Comparison of ENCODE assay signal across 20 cellular contexts in the genomic region with DNA sequence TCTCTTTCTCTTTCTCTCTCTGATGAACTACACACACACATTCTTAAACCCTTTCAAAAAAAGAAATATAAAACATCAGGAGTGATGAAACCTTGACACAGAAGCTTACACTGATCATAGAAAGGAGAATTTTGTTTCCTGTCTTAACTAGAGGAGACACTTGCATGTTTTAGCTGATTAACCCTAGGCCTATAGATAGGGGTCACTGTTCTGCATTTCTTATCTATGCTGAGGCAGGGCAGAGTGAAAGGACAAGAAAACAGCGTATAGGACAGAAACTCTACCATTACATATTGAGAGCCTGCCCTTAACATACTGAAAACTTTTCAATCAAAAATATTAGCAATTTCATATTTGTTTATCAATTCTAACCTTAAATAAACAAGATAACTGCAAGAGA.
A peak's percentile ranks its signal among the peaks of the same experiment; 100 is the strongest.
DNase-seq lines count a peak whose midpoint lies in the region; ATAC-seq, FAIRE-seq and TF ChIP-seq lines count a peak whose summit lies in the region.
"Had no signal": no experiment of that assay in that cellular context is flagged by ENCODE, and none has a peak within 500 bp of the region (broad histone marks: within the 10 kb centered on the region; RNA-seq: fewer than 3 reads in every experiment).

No MANE protein-coding gene starts in this region.

- no peaks in the 10 kb centered on the region for H3K36me3 Mint-ChIP-seq in CD4-positive, alpha-beta T cell (ENCODE audit: low read depth)
- H3K36me3 Mint-ChIP-seq: activated naive CD8-positive, alpha-beta T cell treated with anti-CD3 and anti-CD28 coated beads for 36 hours had no signal

- no peak overlapping the region for H3K23ac ChIP-seq in mesendoderm (ENCODE audit: low read length)

- H3K36me3 ChIP-seq in GM12878 (ENCODE audit: control insufficient read depth in 2 of 2, insufficient read depth in 2 of 2, low read length in 1 of 2), result no peaks in the 10 kb centered on the region
- H3K36me3 ChIP-seq in mesendoderm (ENCODE audit: control insufficient read depth, insufficient read depth, low read length), result no peaks in the 10 kb centered on the region
- no peaks in the 10 kb centered on the region for H3K36me3 ChIP-seq in left lung
- H3K36me3 ChIP-seq in small intestine (ENCODE audit: control insufficient read depth in 2 of 2, insufficient read depth in 2 of 2, low read length in 2 of 2), result no peaks in the 10 kb centered on the region
- H3K36me3 ChIP-seq: neutrophil, vagina had no signal

- CTCF ChIA-PET in GM12878 (lab: Yijun Ruan, JAX), result interaction anchor here (0.6 to 1.8 kb wide), 3 partner anchors 11 to 501 kb away, joined by 3 to 6 read pairs (median 3); no protein-coding TSS in a partner anchor
- CTCF ChIA-PET in CD4-positive, alpha-beta T cell (lab: Charles Lee), result no interaction called here

- H3K9me3 ChIP-seq in GM12878 (replicated peaks; ENCODE audit: control insufficient read depth, insufficient read depth, low read length) (no peaks in the 10 kb centered on the region), left lung (no peaks in the 10 kb centered on the region), small intestine (ENCODE audit: control insufficient read depth, low read depth) (no peaks in the 10 kb centered on the region)
- no peaks in the 10 kb centered on the region for H3K9me3 ChIP-seq in CD4-positive, alpha-beta T cell (ENCODE audit: control insufficient read depth, low read length)
- H3K9me3 ChIP-seq: neutrophil, vagina had no signal

- no peaks in the 10 kb centered on the region for H4K20me1 ChIP-seq in GM12878 (ENCODE audit: control insufficient read depth, insufficient read depth)

- H3K27me3 ChIP-seq in GM12878 (replicated peaks in 1 of 2; ENCODE audit: control insufficient read depth in 2 of 2, insufficient read depth in 2 of 2, low read length in 1 of 2) (no peaks in the 10 kb centered on the region), mesendoderm (ENCODE audit: insufficient read depth, low read length, poor library complexity) (no peaks in the 10 kb centered on the region), left lung (no peaks in the 10 kb centered on the region), small intestine (ENCODE audit: control insufficient read depth in 2 of 2, insufficient read depth in 2 of 2, low read length in 2 of 2) (no peaks in the 10 kb centered on the region)
- no peaks in the 10 kb centered on the region for H3K27me3 ChIP-seq in CD4-positive, alpha-beta T cell (ENCODE audit: control insufficient read depth, insufficient read depth, low read length)
- H3K27me3 ChIP-seq: neutrophil, vagina had no signal

- POLR2A ChIA-PET in GM12878 (lab: Charles Lee), result no interaction called here
- POLR2A ChIA-PET in CD4-positive, alpha-beta T cell (lab: Charles Lee), result no interaction called here

- SMC1A ChIA-PET in GM12878 (lab: Charles Lee; ENCODE audit: uncharacterized antibody, unreplicated experiment), result interaction anchor here (1.0 to 1.1 kb wide), 2 partner anchors 12 to 22 kb away, joined by 3 to 5 read pairs; no protein-coding TSS in a partner anchor

- H2AFZ ChIP-seq in GM12878 (ENCODE audit: control insufficient read depth, low read depth, low read length), result no peak overlapping the region

- no peak overlapping the region for H2BK5ac ChIP-seq in mesendoderm (ENCODE audit: low read length)

- no peaks in the 10 kb centered on the region for H3K4me1 ChIP-seq in GM12878 (ENCODE audit: control insufficient read depth, insufficient read depth, low read length)
- H3K4me1 ChIP-seq in mesendoderm (ENCODE audit: control insufficient read depth, low read depth, low read length), result no peaks in the 10 kb centered on the region
- no peaks in the 10 kb centered on the region for H3K4me1 ChIP-seq in left lung
- no peaks in the 10 kb centered on the region for H3K4me1 ChIP-seq in small intestine (ENCODE audit: control insufficient read depth in 2 of 2, insufficient read depth in 1 of 2, low read depth in 1 of 2, low read length in 1 of 2)
- H3K4me1 ChIP-seq: vagina had no signal

- H3K4me3 ChIP-seq in GM12878 (no peak overlapping the region), mesendoderm (ENCODE audit: low read length) (no peak overlapping the region), left lung (no peak overlapping the region), small intestine (ENCODE audit: low read depth in 1 of 2, low read length in 2 of 2) (no peak overlapping the region)
- H3K4me3 ChIP-seq: skin epidermis, vagina had no signal

- H2BK120ac ChIP-seq in mesendoderm (ENCODE audit: low read depth, low read length), result no peak overlapping the region

- no peaks in the 10 kb centered on the region for H3K27me3 Mint-ChIP-seq in CD4-positive, alpha-beta T cell
- H3K27me3 Mint-ChIP-seq: activated CD4-positive, alpha-beta T cell treated with anti-CD3 and anti-CD28 coated beads, Interleukin-2, amount 10 ng/mL, durations not matched to agents 7 days and 5 days; activated naive CD8-positive, alpha-beta T cell treated with anti-CD3 and anti-CD28 coated beads for 36 hours; B cell had no signal

- H3K9ac ChIP-seq in GM12878 (ENCODE audit: control insufficient read depth, insufficient read depth, low read length), result no peak overlapping the region
- no peak overlapping the region for H3K9ac ChIP-seq in mesendoderm (ENCODE audit: low read length)

- TF ChIP-seq RAD21 in GM12878 (IDR thresholded peaks at IDR 0.05; ENCODE audit: insufficient read depth, low read depth, low read length), result no peak

- H3K27ac Mint-ChIP-seq in CD4-positive, alpha-beta T cell, result no peak overlapping the region
- H3K27ac Mint-ChIP-seq: activated CD4-positive, alpha-beta T cell treated with anti-CD3 and anti-CD28 coated beads, Interleukin-2, amount 10 ng/mL, durations not matched to agents 7 days and 5 days; activated naive CD8-positive, alpha-beta T cell treated with anti-CD3 and anti-CD28 coated beads for 36 hours; B cell had no signal

- no peak overlapping the region for H2BK15ac ChIP-seq in mesendoderm (replicated peaks; ENCODE audit: low read depth)

- FAIRE-seq in GM12878 (lab: Jason Lieb, UNC) (no peak), small intestine (lab: Jason Lieb, UNC) (no peak)

- H3K4ac ChIP-seq in mesendoderm (ENCODE audit: low read depth, low read length), result no peak overlapping the region

- H3K4me2 ChIP-seq in GM12878 (ENCODE audit: control insufficient read depth, insufficient read depth) (no peak overlapping the region), mesendoderm (ENCODE audit: low read length) (no peak overlapping the region)

- H3K4me3 Mint-ChIP-seq in CD4-positive, alpha-beta T cell, result no peak overlapping the region
- H3K4me3 Mint-ChIP-seq: activated CD4-positive, alpha-beta T cell treated with anti-CD3 and anti-CD28 coated beads, Interleukin-2, amount 10 ng/mL, durations not matched to agents 7 days and 5 days; activated naive CD8-positive, alpha-beta T cell treated with anti-CD3 and anti-CD28 coated beads for 36 hours; B cell had no signal

- TF ChIP-seq POLR2A in GM12878 (IDR thresholded peaks at IDR 0.05; ENCODE audit: low read depth, low read length), result no peak

- H3K18ac ChIP-seq in mesendoderm (ENCODE audit: low read length), result no peak overlapping the region

- no peak overlapping the region for H4K5ac ChIP-seq in mesendoderm (ENCODE audit: low read length)

- no peak overlapping the region for H4K8ac ChIP-seq in mesendoderm (ENCODE audit: low read depth, low read length)

- TF ChIP-seq CTCF in GM12872 (IDR thresholded peaks at IDR 0.05; ENCODE audit: insufficient read depth, low read depth, low read length) (0 out of 3 replicates have a peak, but pooled peaks have one; percentile 7), GM12878 (IDR thresholded peaks at IDR 0.05 in 2 of 3, conservative IDR thresholded peaks at IDR 0.05 in 1 of 3; ENCODE audit: control insufficient read depth in 2 of 3, extremely low read depth in 1 of 3, insufficient read depth in 1 of 3, low read depth in 3 of 3, low read length in 3 of 3) (peak; percentile 10 to 30 (median 22); a peak in 1 of 6 replicates), left lung (IDR thresholded peaks at IDR 0.05) (no peak)
- TF ChIP-seq CTCF in CD4-positive, alpha-beta T cell (IDR thresholded peaks at IDR 0.05), result no peak

- H3K79me2 ChIP-seq in GM12878 (ENCODE audit: control insufficient read depth, insufficient read depth, low read length) (no peaks in the 10 kb centered on the region), mesendoderm (ENCODE audit: control insufficient read depth, insufficient read depth, low read length) (no peaks in the 10 kb centered on the region)

- DNase-seq in NCI-H82 (lab: John Stamatoyannopoulos, UW) (peak; percentile 8), GM12878 (ENCODE audit: low read depth, low spot score) (no peak), mesendoderm (peak; percentile 84), left lung (no peak), small intestine (no peak)
- no peak for DNase-seq in CD4-positive, alpha-beta T cell
- DNase-seq: activated CD4-positive, alpha-beta T cell treated with anti-CD3 and anti-CD28 coated beads, Interleukin-2, amount 10 ng/mL, durations not matched to agents 7 days and 5 days; activated naive CD8-positive, alpha-beta T cell treated with anti-CD3 and anti-CD28 coated beads for 36 hours; activated T-cell treated with anti-CD3 and anti-CD28 coated beads, Interleukin-2, amount 50 U/mL, for 1 hour; caudate nucleus; foreskin fibroblast; HCEC 1CT; NCI-H510A treated with DMSO at 0.1 percent for 48 hours; stimulated activated naive CD8-positive, alpha-beta T cell treated with anti-CD3 and anti-CD28 coated beads, Interleukin-15, Interleukin-2, amounts not matched to agents 100 U/mL and 50 U/mL, for 24 hours had no signal

- H3K9me3 Mint-ChIP-seq in CD4-positive, alpha-beta T cell, result peaks cover 8% of the 10 kb centered on the region
- H3K9me3 Mint-ChIP-seq: activated CD4-positive, alpha-beta T cell treated with anti-CD3 and anti-CD28 coated beads, Interleukin-2, amount 10 ng/mL, durations not matched to agents 7 days and 5 days had no signal

- BruUV-seq in GM12878 (replicated peaks; lab: Mats Ljungman, UMichigan), result no TSS peak

- H2AK5ac ChIP-seq in mesendoderm (ENCODE audit: low read length), result no peak overlapping the region

- peak; percentile 76 for ATAC-seq in GM12878
- ATAC-seq in GM18907 (IDR thresholded peaks at IDR 0.05; ENCODE audit: unreplicated experiment), result no peak
- no peak for ATAC-seq in left lung
- ATAC-seq in CD4-positive, alpha-beta T cell (ENCODE audit: poor library complexity), result no peak
- ATAC-seq: stimulated activated naive CD8-positive, alpha-beta T cell treated with anti-CD3 and anti-CD28 coated beads, Interleukin-15, Interleukin-2, amounts not matched to agents 100 U/mL and 50 U/mL, for 24 hours had no signal

- RAD21 ChIA-PET in GM12878 (lab: Charles Lee; ENCODE audit: unreplicated experiment), result no interaction called here

- H3K79me1 ChIP-seq in mesendoderm (ENCODE audit: low read length), result no peaks in the 10 kb centered on the region

- no peak overlapping the region for H3K27ac ChIP-seq in GM12878 (ENCODE audit: control insufficient read depth, insufficient read depth)
- no peak overlapping the region for H3K27ac ChIP-seq in mesendoderm (ENCODE audit: low read depth, low read length)
- H3K27ac ChIP-seq in left lung, result no peak overlapping the region
- H3K27ac ChIP-seq in CD4-positive, alpha-beta T cell (ENCODE audit: low read depth, low read length), result no peak overlapping the region
- H3K27ac ChIP-seq in small intestine (ENCODE audit: low read depth in 1 of 2, low read length in 1 of 2), result no peak overlapping the region
- H3K27ac ChIP-seq: neutrophil, skin epidermis, vagina had no signal

- 6% methylated on average over 1 of the region's 1 CpG for WGBS in GM12878 (ENCODE audit: insufficient coverage, insufficient replicate concordance, low lambda C conversion rate, missing lambda C conversion rate)
- no CpG with 5 or more reads among the region's 1 CpG for WGBS in mesendoderm (ENCODE audit: extremely low coverage, insufficient coverage, low lambda C conversion rate)
- WGBS in small intestine, 3 donors, result 46 to 71% (median 61%) methylated on average over 1 of the region's 1 CpG

- in situ Hi-C loops in GM12878 (cut with MboI), result no loop called here

- H3K4me1 Mint-ChIP-seq in CD4-positive, alpha-beta T cell (ENCODE audit: low read depth), result no peaks in the 10 kb centered on the region
- H3K4me1 Mint-ChIP-seq: activated CD4-positive, alpha-beta T cell treated with anti-CD3 and anti-CD28 coated beads, Interleukin-2, amount 10 ng/mL, durations not matched to agents 7 days and 5 days; activated naive CD8-positive, alpha-beta T cell treated with anti-CD3 and anti-CD28 coated beads for 36 hours; B cell had no signal

- no peak for TF ChIP-seq EP300 in GM12878 (IDR thresholded peaks at IDR 0.05; ENCODE audit: borderline replicate concordance in 1 of 2, control insufficient read depth in 1 of 2, low read depth in 2 of 2, low read length in 2 of 2)

- intact Hi-C loops in GM12878 (cut with micrococcal nuclease; ENCODE audit: unreplicated experiment), result no loop called here
- intact Hi-C loops in left lung (cut with DNase I), result no loop called here
- intact Hi-C loops in CD4-positive, alpha-beta T cell (cut with DNase I, micrococcal nuclease), result no loop called here

- H3K56ac ChIP-seq in mesendoderm (ENCODE audit: low read length), result no peak overlapping the region

Comparison
In these comparisons a context has a peak if more than half of its experiments do, and no peak if none do; other contexts are left out.
1. CTCF ChIP-seq: peak in GM12872 (single experiment) and GM12878 (3 of 3); none in left lung (0 of 2) and CD4-positive, alpha-beta T cell (single experiment).
2. DNase-seq: peak in NCI-H82 (single experiment) and mesendoderm (single experiment); none in GM12878 (single experiment), left lung (0 of 2), CD4-positive, alpha-beta T cell (0 of 10) and small intestine (single experiment).